20 cellular contexts compared by ENCODE assay signal in genomic region chr6:144115219-144115618, GRCh38. TPM values are rescaled to one million over a fixed set of nuclear protein-coding genes. Genes with fewer than 3 reads are reported as not detected.
DNase-seq lines count a peak whose midpoint lies in the region; ATAC-seq, FAIRE-seq and TF ChIP-seq lines count a peak whose summit lies in the region.
"Had no signal": no experiment of that assay in that cellular context is flagged by ENCODE, and none has a peak within 500 bp of the region (broad histone marks: within the 10 kb centered on the region; RNA-seq: fewer than 3 reads in every experiment).

No MANE protein-coding gene starts in this region.

- SMC1A ChIA-PET in GM12878 (lab: Charles Lee; ENCODE audit: uncharacterized antibody, unreplicated experiment), result interaction anchor here (1.0 to 2.4 kb wide), 7 partner anchors 8 to 366 kb away, joined by 3 to 14 read pairs (median 4); no protein-coding TSS in a partner anchor

- no peaks in the 10 kb centered on the region for H3K9me3 ChIP-seq in GM12878 (replicated peaks; ENCODE audit: control insufficient read depth, insufficient read depth, low read length)
- H3K9me3 ChIP-seq: A549; BLaER1 treated with 17β-estradiol and CSF1 and Interleukin-3, amounts not matched to agents 10 nM and 100 nM had no signal

- in situ Hi-C loops in GM12878 (cut with MboI), result no loop called here

- H3K27ac ChIP-seq in GM12878 (ENCODE audit: control insufficient read depth, insufficient read depth), result no peak overlapping the region
- H3K27ac ChIP-seq: 22Rv1; A549; BLaER1 treated with 17β-estradiol and CSF1 and Interleukin-3, amounts not matched to agents 10 nM and 100 nM; C4-2B had no signal

- no peak overlapping the region for H3K9ac ChIP-seq in GM12878 (ENCODE audit: control insufficient read depth, insufficient read depth, low read length)
- H3K9ac ChIP-seq: BLaER1 treated with 17β-estradiol and CSF1 and Interleukin-3, amounts not matched to agents 10 nM and 100 nM had no signal

- no peak for TF ChIP-seq EP300 in GM12878 (IDR thresholded peaks at IDR 0.05; ENCODE audit: borderline replicate concordance in 1 of 2, control insufficient read depth in 1 of 2, low read depth in 2 of 2, low read length in 2 of 2)

- H3K9me3 Mint-ChIP-seq in activated T-cell treated with anti-CD3 and anti-CD28 coated beads, Interleukin-2, amount 50 U/mL, for 72 hours, result peaks cover 0 to 2% of the 10 kb centered on the region in 2 donors
- no peaks in the 10 kb centered on the region for H3K9me3 Mint-ChIP-seq in activated T-cell treated with anti-CD3 and anti-CD28 coated beads, Interleukin-2, amount 50 U/mL, for 4 hours
- H3K9me3 Mint-ChIP-seq: CD4-positive, alpha-beta T cell; CD8-positive, alpha-beta T cell had no signal

- H3K4me3 Mint-ChIP-seq in activated T-cell treated with anti-CD3 and anti-CD28 coated beads, Interleukin-2, amount 50 U/mL, for 72 hours, result no peak overlapping the region
- no peak overlapping the region for H3K4me3 Mint-ChIP-seq in activated T-cell treated with anti-CD3 and anti-CD28 coated beads, Interleukin-2, amount 50 U/mL, for 4 hours
- H3K4me3 Mint-ChIP-seq: B cell; CD4-positive, alpha-beta T cell; CD8-positive, alpha-beta T cell had no signal

- H3K27me3 Mint-ChIP-seq in activated T-cell treated with anti-CD3 and anti-CD28 coated beads, Interleukin-2, amount 50 U/mL, for 72 hours (ENCODE audit: low read depth), result no peaks in the 10 kb centered on the region
- no peaks in the 10 kb centered on the region for H3K27me3 Mint-ChIP-seq in activated T-cell treated with anti-CD3 and anti-CD28 coated beads, Interleukin-2, amount 50 U/mL, for 4 hours (ENCODE audit: low read depth)
- H3K27me3 Mint-ChIP-seq: B cell; CD4-positive, alpha-beta T cell had no signal

- BruUV-seq in GM12878 (replicated peaks; lab: Mats Ljungman, UMichigan), result no TSS peak

- no peak for TF ChIP-seq RAD21 in GM12878 (IDR thresholded peaks at IDR 0.05; ENCODE audit: insufficient read depth, low read depth, low read length)

- H3K4me1 Mint-ChIP-seq in activated T-cell treated with anti-CD3 and anti-CD28 coated beads, Interleukin-2, amount 50 U/mL, for 72 hours (ENCODE audit: low read depth), result no peaks in the 10 kb centered on the region
- H3K4me1 Mint-ChIP-seq in activated T-cell treated with anti-CD3 and anti-CD28 coated beads, Interleukin-2, amount 50 U/mL, for 4 hours (ENCODE audit: low read depth), result no peaks in the 10 kb centered on the region
- H3K4me1 Mint-ChIP-seq: B cell had no signal

- TF ChIP-seq POLR2A in GM12878 (IDR thresholded peaks at IDR 0.05; ENCODE audit: low read depth, low read length), result no peak

- no peak overlapping the region for H3K4me2 ChIP-seq in GM12878 (ENCODE audit: control insufficient read depth, insufficient read depth)
- H3K4me2 ChIP-seq: A549; BLaER1 treated with 17β-estradiol and CSF1 and Interleukin-3, amounts not matched to agents 10 nM and 100 nM had no signal

- H3K27me3 ChIP-seq in GM12878 (replicated peaks in 1 of 2; ENCODE audit: control insufficient read depth in 2 of 2, insufficient read depth in 2 of 2, low read length in 1 of 2), result no peaks in the 10 kb centered on the region
- H3K27me3 ChIP-seq: BLaER1 treated with 17β-estradiol and CSF1 and Interleukin-3, amounts not matched to agents 10 nM and 100 nM had no signal

- no peaks in the 10 kb centered on the region for H3K36me3 ChIP-seq in GM12878 (ENCODE audit: control insufficient read depth in 2 of 2, insufficient read depth in 2 of 2, low read length in 1 of 2)
- H3K36me3 ChIP-seq: BLaER1 treated with 17β-estradiol and CSF1 and Interleukin-3, amounts not matched to agents 10 nM and 100 nM had no signal

- H3K4me1 ChIP-seq in GM12878 (ENCODE audit: control insufficient read depth, insufficient read depth, low read length), result no peaks in the 10 kb centered on the region
- H3K4me1 ChIP-seq: A549; BLaER1 treated with 17β-estradiol and CSF1 and Interleukin-3, amounts not matched to agents 10 nM and 100 nM; Caco-2 had no signal

- DNase-seq in activated T-cell treated with anti-CD3 and anti-CD28 coated beads, Interleukin-2, amount 50 U/mL, for 72 hours, result no peak
- DNase-seq in activated T-cell treated with anti-CD3 and anti-CD28 coated beads, Interleukin-2, amount 50 U/mL, for 4 hours, result no peak
- DNase-seq in GM12878 (ENCODE audit: low read depth, low spot score) (no peak), inferior parietal cortex (ENCODE audit: extremely low spot score) (no peak), HPDE6-E6E7 (ENCODE audit: extremely low spot score) (no peak)
- DNase-seq: AML-193; Caco-2; Calu3; CD4-positive, alpha-beta T cell; CD8-positive, alpha-beta T cell; DMS79 treated with DMSO at 0.1 percent for 48 hours had no signal

- no peak for ATAC-seq in activated T-cell treated with anti-CD3 and anti-CD28 coated beads, Interleukin-2, amount 50 U/mL, for 72 hours (replicated peaks in 1 of 2)
- no peak for ATAC-seq in activated T-cell treated with anti-CD3 and anti-CD28 coated beads, Interleukin-2, amount 50 U/mL, for 4 hours
- no peak for ATAC-seq in GM12878
- ATAC-seq: A549; CD8-positive, alpha-beta T cell had no signal

- H3K79me2 ChIP-seq in GM12878 (ENCODE audit: control insufficient read depth, insufficient read depth, low read length), result no peaks in the 10 kb centered on the region

- peak; percentile 54 for FAIRE-seq in GM12878 (lab: Jason Lieb, UNC)
- FAIRE-seq: A549, D721Med, G401.6, GM12891, GM18507 had no signal

- no peaks in the 10 kb centered on the region for H4K20me1 ChIP-seq in GM12878 (ENCODE audit: control insufficient read depth, insufficient read depth)
- H4K20me1 ChIP-seq: BLaER1 treated with 17β-estradiol and CSF1 and Interleukin-3, amounts not matched to agents 10 nM and 100 nM had no signal

- no peak overlapping the region for H3K4me3 ChIP-seq in GM12878
- H3K4me3 ChIP-seq: A549; BLaER1 treated with 17β-estradiol and CSF1 and Interleukin-3, amounts not matched to agents 10 nM and 100 nM had no signal

- CTCF ChIA-PET in GM12878 (lab: Yijun Ruan, JAX), result interaction anchor here (1.2 to 3.3 kb wide), 6 partner anchors 8 to 175 kb away, joined by 3 to 20 read pairs (median 6); no protein-coding TSS in a partner anchor

- H2AFZ ChIP-seq in GM12878 (ENCODE audit: control insufficient read depth, low read depth, low read length), result no peak overlapping the region

- H3K27ac Mint-ChIP-seq in activated T-cell treated with anti-CD3 and anti-CD28 coated beads, Interleukin-2, amount 50 U/mL, for 72 hours, result peak overlapping the region; percentile 34
- H3K27ac Mint-ChIP-seq: B cell; CD4-positive, alpha-beta T cell; CD8-positive, alpha-beta T cell had no signal

- 67% methylated on average over 3 of the region's 3 CpGs for whole genome bisulfite sequencing in GM12878 (ENCODE audit: insufficient coverage, insufficient replicate concordance, low lambda C conversion rate, missing lambda C conversion rate)

- intact Hi-C loops in GM12878 (cut with micrococcal nuclease; ENCODE audit: unreplicated experiment), result no loop called here

- no peaks in the 10 kb centered on the region for H3K36me3 Mint-ChIP-seq in activated T-cell treated with anti-CD3 and anti-CD28 coated beads, Interleukin-2, amount 50 U/mL, for 72 hours (ENCODE audit: insufficient read depth in 2 of 2)
- no peaks in the 10 kb centered on the region for H3K36me3 Mint-ChIP-seq in activated T-cell treated with anti-CD3 and anti-CD28 coated beads, Interleukin-2, amount 50 U/mL, for 4 hours (ENCODE audit: insufficient read depth)
- H3K36me3 Mint-ChIP-seq: CD8-positive, alpha-beta T cell had no signal

- POLR2A ChIA-PET in GM12878 (lab: Charles Lee), result interaction anchor here (0.6 to 1.4 kb wide), 3 partner anchors 11 to 23 kb away, joined by 3 read pairs; no protein-coding TSS in a partner anchor

- no peak for TF ChIP-seq CTCF in GM12878 (IDR thresholded peaks at IDR 0.05 in 2 of 3, conservative IDR thresholded peaks at IDR 0.05 in 1 of 3; ENCODE audit: control insufficient read depth in 2 of 3, extremely low read depth in 1 of 3, insufficient read depth in 1 of 3, low read depth in 3 of 3, low read length in 3 of 3)

- RAD21 ChIA-PET in GM12878 (lab: Charles Lee; ENCODE audit: unreplicated experiment), result interaction anchor here (0.5 to 1.3 kb wide), 2 partner anchors 9 to 142 kb away, joined by 3 read pairs; no protein-coding TSS in a partner anchor

RNA-seq across cellular contexts. Expression of gene SF3B5, which starts 19.8 kb away (rescaled TPM):
- total RNA-seq in activated T-cell treated with anti-CD3 and anti-CD28 coated beads, Interleukin-2, amount 50 U/mL, for 72 hours, result 100 to 1,000 TPM; 126 to 141 TPM
- 100 to 1,000 TPM; 276 to 301 (median 280) TPM for total RNA-seq in activated T-cell treated with anti-CD3 and anti-CD28 coated beads, Interleukin-2, amount 50 U/mL, for 4 hours
- 22.1 and 31.4 TPM in 2 replicates for total RNA-seq in GM12878 (2013; cell fraction: nucleolus; rRNA removed)
- total RNA-seq in GM12878 (2014; rRNA removed) (275 and 288 TPM in 2 replicates), GM12878 (2014; rRNA removed; fragmentation: Illumina TruSeq; extraction: Trizol) (208 and 220 TPM in 2 replicates), GM12878 (2021) (259 and 261 TPM in 2 replicates)
- 210 TPM for polyA plus RNA-seq in GM12878 (2011; ENCODE audit: low read depth)
- polyA plus RNA-seq in GM12878 (2011; rRNA removed) (131 and 269 TPM in 2 replicates), GM12878 (2014; fragmentation: Illumina TruSeq; extraction: Trizol) (107 and 336 TPM in 2 replicates), GM12878 (2014; fragmentation: Nextera tagmentation; extraction: Ambion mirVana) (100 to 1,000 TPM; 700 to 864 TPM), GM12878 (2014; rRNA removed) (346 and 373 TPM in 2 replicates), GM12878 (2016; fragmentation: Nextera tagmentation; extraction: Ambion mirVana) (100 to 1,000 TPM; 423 to 467 TPM)
- polyA plus RNA-seq in GM12878 (2011; cell fraction: cytosol; rRNA removed), result 502 and 575 TPM in 2 replicates
- polyA plus RNA-seq in GM12878 (2011; cell fraction: nucleus; rRNA removed), result 221 and 222 TPM in 2 replicates
- 198 and 217 TPM in 2 replicates for polyA plus RNA-seq in GM12878 (2012)
- polyA minus RNA-seq in GM12878 (2011; rRNA and poly(A)+ RNA removed), result 145 and 211 TPM in 2 replicates
- polyA minus RNA-seq in GM12878 (2011; cell fraction: cytosol; rRNA and poly(A)+ RNA removed), result 58.7 and 78.2 TPM in 2 replicates
- 61.8 and 82.0 TPM in 2 replicates for polyA minus RNA-seq in GM12878 (2011; cell fraction: nucleus; rRNA and poly(A)+ RNA removed)

RNA-seq across cellular contexts. Expression of gene STX11, which starts 35.1 kb away (rescaled TPM):
- total RNA-seq in activated T-cell treated with anti-CD3 and anti-CD28 coated beads, Interleukin-2, amount 50 U/mL, for 72 hours, result 10 to 100 TPM; 34.0 to 36.0 TPM
- total RNA-seq in activated T-cell treated with anti-CD3 and anti-CD28 coated beads, Interleukin-2, amount 50 U/mL, for 4 hours, result 10 to 100 TPM; 29.9 to 31.8 (median 30.9) TPM
- 23.8 and 25.7 TPM in 2 replicates for total RNA-seq in GM12878 (2013; cell fraction: nucleolus; rRNA removed)
- total RNA-seq in GM12878 (2014; rRNA removed) (21.3 and 22.0 TPM in 2 replicates), GM12878 (2014; rRNA removed; fragmentation: Illumina TruSeq; extraction: Trizol) (9.2 and 10.1 TPM in 2 replicates), GM12878 (2021) (20.9 and 23.2 TPM in 2 replicates)
- polyA plus RNA-seq in GM12878 (2011; ENCODE audit: low read depth), result 8.4 TPM
- polyA plus RNA-seq in GM12878 (2011; rRNA removed) (34.2 and 35.3 TPM in 2 replicates), GM12878 (2014; fragmentation: Illumina TruSeq; extraction: Trizol) (9.9 and 11.0 TPM in 2 replicates), GM12878 (2014; fragmentation: Nextera tagmentation; extraction: Ambion mirVana) (1 to 10 TPM in 1 of 2 experiments, under 1 TPM in 1; 0.66 to 2.3 TPM), GM12878 (2014; rRNA removed) (17.8 and 18.2 TPM in 2 replicates), GM12878 (2016; fragmentation: Nextera tagmentation; extraction: Ambion mirVana) (10 to 100 TPM; 37.7 to 38.1 TPM)
- polyA plus RNA-seq in GM12878 (2011; cell fraction: cytosol; rRNA removed), result 34.9 and 44.9 TPM in 2 replicates
- 25.4 and 30.4 TPM in 2 replicates for polyA plus RNA-seq in GM12878 (2011; cell fraction: nucleus; rRNA removed)
- 14.9 and 16.3 TPM in 2 replicates for polyA plus RNA-seq in GM12878 (2012)
- 34.6 and 59.5 TPM in 2 replicates for polyA minus RNA-seq in GM12878 (2011; rRNA and poly(A)+ RNA removed)
- 21.9 and 22.6 TPM in 2 replicates for polyA minus RNA-seq in GM12878 (2011; cell fraction: cytosol; rRNA and poly(A)+ RNA removed)
- polyA minus RNA-seq in GM12878 (2011; cell fraction: nucleus; rRNA and poly(A)+ RNA removed), result 13.5 and 24.3 TPM in 2 replicates
